In the genomic region with DNA sequence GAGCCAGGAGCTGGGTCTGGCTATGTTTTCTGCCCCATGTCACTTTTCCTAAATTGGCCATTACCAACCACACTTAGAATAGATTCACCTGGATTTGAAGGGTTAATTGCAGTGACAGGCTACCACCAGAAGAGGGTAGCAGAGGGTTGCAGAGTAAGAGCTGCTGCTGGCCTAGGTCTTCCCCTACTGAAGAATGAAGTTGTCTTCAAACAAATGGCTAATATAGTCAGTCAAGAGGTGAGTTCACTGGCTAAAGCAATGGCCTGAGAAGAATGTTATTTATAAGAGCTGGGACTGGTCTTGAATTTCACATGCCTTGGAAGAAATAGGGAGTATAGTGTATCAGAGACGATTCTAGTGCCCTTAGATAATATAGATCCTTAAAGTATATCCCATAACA, we compare ENCODE assay signal across 10 cellular contexts. TPM values are rescaled to one million over a fixed set of nuclear protein-coding genes. Genes with fewer than 3 reads are reported as not detected.
A peak's percentile ranks its signal among the peaks of the same experiment; 100 is the strongest.
DNase-seq lines count a peak whose midpoint lies in the region; ATAC-seq and TF ChIP-seq lines count a peak whose summit lies in the region.
"Not testable (repeated sequence)": the region's sequence is repeated elsewhere in the genome, so short reads cannot be mapped to it uniquely, and the experiment has no call there.
"Had no signal": no experiment of that assay in that cellular context is flagged by ENCODE, and none has a peak within 500 bp of the region (broad histone marks: within the 10 kb centered on the region; RNA-seq: fewer than 3 reads in every experiment).

No MANE protein-coding gene starts in this region.

- not testable (repeated sequence) for TF ChIP-seq POLR2A in uterus (IDR thresholded peaks at IDR 0.05)

- H3K4me3 ChIP-seq in fibroblast of pulmonary artery (replicated peaks; ENCODE audit: low read depth, low read length); uterus: not testable (repeated sequence)

- DNase-seq in GM10266 (ENCODE audit: extremely low spot score): not testable (repeated sequence)
- DNase-seq in NCI-H510A treated with DMSO at 0.1 percent for 48 hours (lab: John Stamatoyannopoulos, UW) (peak; percentile 14), fibroblast of pulmonary artery (ENCODE audit: low read depth) (peak; percentile 48), myocyte (ENCODE audit: low read depth) (peak; percentile 10), uterus (peak in 1 of 2 donors; percentile 15)
- peak; percentile 13 to 16 for DNase-seq in activated T-cell treated with anti-CD3 and anti-CD28 coated beads, Interleukin-2, amount 50 U/mL, for 48 hours

- intact Hi-C loops in uterus (cut with DNase I; ENCODE audit: low total_unique reads): not testable (repeated sequence)

- H3K4me1 ChIP-seq in uterus: not testable (repeated sequence)

- TF ChIP-seq CTCF in GM10266 (IDR thresholded peaks at IDR 0.05; ENCODE audit: control insufficient read depth, insufficient read depth, low read depth, missing control alignments): peak; percentile 57
- TF ChIP-seq CTCF in fibroblast of pulmonary artery (IDR thresholded peaks at IDR 0.05; ENCODE audit: low read length, missing control alignments): peak; percentile 65
- TF ChIP-seq CTCF in uterus (IDR thresholded peaks at IDR 0.05): peak; percentile 37 to 56 (median 52)

- not testable (repeated sequence) for H3K36me3 ChIP-seq in uterus

- not testable (repeated sequence) for H3K9me3 ChIP-seq in uterus

- peak; percentile 91 for ATAC-seq in GM21515 (IDR thresholded peaks at IDR 0.05; ENCODE audit: unreplicated experiment)
- ATAC-seq in HG03175 (IDR thresholded peaks at IDR 0.05; ENCODE audit: unreplicated experiment): peak; percentile 92

- not testable (repeated sequence) for H3K27me3 ChIP-seq in uterus

- not testable (repeated sequence) for H3K27ac ChIP-seq in uterus

RNA-seq across cellular contexts. Expression of a gene that starts 32.2 kb away (rescaled TPM):
- total RNA-seq in myocyte (not detected in 2 replicates), uterus (1 to 10 TPM in 1 of 4 donors, under 1 TPM in 1, not detected in 2; under 0.01 to 2.2 TPM)
- not detected for polyA plus RNA-seq in myocyte (2012)
- total RNA-seq: skeletal muscle tissue, ureter had no signal
